8 cellular contexts compared by ENCODE assay signal in the genomic region with DNA sequence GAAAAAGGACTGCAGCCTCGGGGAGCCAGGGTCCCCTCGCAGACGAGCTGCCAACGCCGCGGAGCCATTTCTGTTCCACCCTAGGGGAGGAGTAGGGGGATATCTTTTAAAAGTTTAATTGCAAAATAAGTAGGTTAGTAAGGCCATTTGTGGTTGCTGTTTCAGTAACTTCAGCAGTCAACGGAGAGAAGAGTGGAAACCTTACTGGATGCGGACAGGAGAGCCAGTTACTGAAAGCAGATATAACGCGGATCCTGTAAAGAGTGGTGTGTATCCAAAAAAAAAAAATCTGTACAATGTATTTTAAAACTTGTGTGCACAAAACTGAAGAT. TPM values are rescaled to one million over a fixed set of nuclear protein-coding genes. Genes with fewer than 3 reads are reported as not detected.
DNase-seq lines count a peak whose midpoint lies in the region; TF ChIP-seq lines count a peak whose summit lies in the region.

No MANE protein-coding gene starts in this region.

- POLR2A ChIA-PET in OCI-LY7 (lab: Charles Lee), result interaction anchor here (0.6 to 5.5 kb wide), 54 partner anchors 9 to 422 kb away, joined by 3 to 86 read pairs (median 5); no protein-coding TSS in a partner anchor

- H2AFZ ChIP-seq in OCI-LY7 (ENCODE audit: low read length), result peak overlapping the region; percentile 66

- peaks cover 33% of the 10 kb centered on the region for H4K20me1 ChIP-seq in OCI-LY7 (ENCODE audit: insufficient read depth, low read length)

- DNase-seq in OCI-LY7 (ENCODE audit: low spot score) (no peak), epithelial cell of proximal tubule (ENCODE audit: low read depth) (no peak), prostate gland (ENCODE audit: low spot score) (no peak), activated gamma-delta T cell (lab: John Stamatoyannopoulos, UW) (no peak), activated gamma-delta T cell treated with Interleukin-2 at 50 U/mL for 16 hours (no peak), LoVo (ENCODE audit: low spot score) (no peak)
- no peak for DNase-seq in stimulated activated CD4-positive, alpha-beta T cell treated with anti-CD3 and anti-CD28 coated beads, Interleukin-4, amount 100 ng/mL, for 4 hours

- H3K4me3 ChIP-seq in GM08714 (ENCODE audit: low read length) (peak overlapping the region; percentile 98), OCI-LY7 (ENCODE audit: low read depth, low read length, poor library complexity, severe bottlenecking) (peak overlapping the region; percentile 88), epithelial cell of proximal tubule (ENCODE audit: low read depth, low read length) (peak overlapping the region; percentile 74), prostate gland (peak overlapping the region; percentile 59 to 77)

- TF ChIP-seq CTCF in OCI-LY7 (conservative IDR thresholded peaks at IDR 0.05; ENCODE audit: low read length) (no peak), epithelial cell of proximal tubule (conservative IDR thresholded peaks at IDR 0.05; ENCODE audit: low read depth, low read length) (no peak), prostate gland (IDR thresholded peaks at IDR 0.05) (no peak)

- H3K36me3 ChIP-seq in OCI-LY7 (ENCODE audit: insufficient read depth, low read length) (peaks cover 35% of the 10 kb centered on the region), prostate gland (no peaks in the 10 kb centered on the region)

- no peaks in the 10 kb centered on the region for H3K9me2 ChIP-seq in OCI-LY7 (ENCODE audit: insufficient read depth, low read length)

- peaks cover 60% of the 10 kb centered on the region for H3K79me2 ChIP-seq in OCI-LY7 (ENCODE audit: insufficient read depth, low read depth, low read length)

- H3K9me3 ChIP-seq in OCI-LY7 (ENCODE audit: low read length) (no peaks in the 10 kb centered on the region), prostate gland (no peaks in the 10 kb centered on the region)

- peak overlapping the region; percentile 96 for H3K4me2 ChIP-seq in OCI-LY7 (ENCODE audit: low read length)

- 0% methylated on average over 10 of the region's 10 CpGs for WGBS in prostate gland

- H3K27me3 ChIP-seq in prostate gland (replicated peaks; ENCODE audit: insufficient read depth), result no peaks in the 10 kb centered on the region

- intact Hi-C loops in OCI-LY7 (cut with micrococcal nuclease; ENCODE audit: unreplicated experiment) (loop anchor here (1.0 kb wide), 5 partner anchors 26 to 424 kb away; no protein-coding TSS in a partner anchor), prostate gland (cut with DNase I) (loop anchor here (5.0 to 10.0 kb wide), 3 partner anchors 96 to 572 kb away; no protein-coding TSS in a partner anchor)

- H3K4me1 ChIP-seq in OCI-LY7 (ENCODE audit: insufficient read depth, low read length, poor library complexity, severe bottlenecking) (peaks cover 16% of the 10 kb centered on the region), prostate gland (replicated peaks) (no peaks in the 10 kb centered on the region)

- TF ChIP-seq POLR2A in prostate gland (IDR thresholded peaks at IDR 0.05), result no peak

- H3K27ac ChIP-seq in OCI-LY7 (ENCODE audit: low read depth, low read length, poor library complexity, severe bottlenecking) (peak overlapping the region; percentile 73), prostate gland (peak overlapping the region; percentile 95 to 98)

- BruUV-seq in OCI-LY7 (replicated peaks; lab: Mats Ljungman, UMichigan), result no TSS peak

- CTCF ChIA-PET in OCI-LY7 (lab: Charles Lee; ENCODE audit: unreplicated experiment), result interaction anchor here (1.2 to 2.5 kb wide), 5 partner anchors 26 to 357 kb away, joined by 3 to 14 read pairs (median 5); no protein-coding TSS in a partner anchor

RNA-seq across cellular contexts. Expression of gene BTG1, which starts 0.8 kb away (rescaled TPM):
- total RNA-seq in OCI-LY7 (2014; rRNA removed; shearing (Covaris generic)), result 18.0 and 32.8 TPM in 2 replicates
- total RNA-seq in OCI-LY7 (2022) (93.4 and 102 TPM in 2 replicates), epithelial cell of proximal tubule (15.8 and 22.8 TPM in 2 replicates), prostate gland (10 to 100 TPM; 52.7 to 56.9 TPM)
